ENCODE assay signal across 8 cellular contexts in genomic region chr2:97589598-97590510, GRCh38. TPM values are rescaled to one million over a fixed set of nuclear protein-coding genes. Genes with fewer than 3 reads are reported as not detected.
DNase-seq lines count a peak whose midpoint lies in the region; ATAC-seq and TF ChIP-seq lines count a peak whose summit lies in the region.
"Not testable (repeated sequence)": the region's sequence is repeated elsewhere in the genome, so short reads cannot be mapped to it uniquely, and the experiment has no call there.

Gene ANKRD36B (minus strand): TSS chr2:97589877. CDS start chr2:97589685, 192 bp downstream.

- H3K79me2 ChIP-seq in neural cell (replicated peaks; ENCODE audit: insufficient read depth, low read length), result not testable (repeated sequence)

- peak within 1 kb of the TSS; percentile 68 for H2AFZ ChIP-seq in neural cell (ENCODE audit: low read depth, low read length)

- not testable (repeated sequence) for H3K27me3 ChIP-seq in CD4-positive, alpha-beta memory T cell (ENCODE audit: insufficient read depth, low read length); ascending aorta; neural cell (ENCODE audit: insufficient read depth, low read depth, low read length)

- H3K27ac ChIP-seq in CD4-positive, alpha-beta memory T cell (ENCODE audit: low read depth, low read length), result peak within 1 kb of the TSS; percentile 75
- H3K27ac ChIP-seq in ascending aorta, result peak within 1 kb of the TSS; percentile 82 to 97
- H3K27ac ChIP-seq in neural cell (ENCODE audit: low read length), result peak within 1 kb of the TSS; percentile 92

- H3K4me3 ChIP-seq in CD4-positive, alpha-beta memory T cell (ENCODE audit: low read length in 2 of 2), result peak within 1 kb of the TSS; percentile 65 to 73
- peak within 1 kb of the TSS; percentile 71 to 93 for H3K4me3 ChIP-seq in ascending aorta
- peak within 1 kb of the TSS; percentile 70 for H3K4me3 ChIP-seq in neural cell (ENCODE audit: low read length)

- H3K36me3 ChIP-seq in CD4-positive, alpha-beta memory T cell (ENCODE audit: insufficient read depth, low read length); ascending aorta; neural cell (ENCODE audit: insufficient read depth, low read length): not testable (repeated sequence)

- TF ChIP-seq EP300 in neural cell (conservative IDR thresholded peaks at IDR 0.05; ENCODE audit: poor library complexity, severe bottlenecking), result not testable (repeated sequence)

- CTCF ChIA-PET in CD4-positive, alpha-beta memory T cell (lab: Charles Lee; ENCODE audit: partially characterized antibody), result interaction anchor here (0.9 to 4.6 kb wide), 16 partner anchors 55 to 161 kb away, joined by 3 to 157 read pairs (median 7); partner anchors contain the start of genes ACTR1B, COX5B and ZAP70

- not testable (repeated sequence) for H3K9me3 ChIP-seq in CD4-positive, alpha-beta memory T cell (ENCODE audit: control insufficient read depth in 1 of 2, low read length in 2 of 2); ascending aorta; neural cell (ENCODE audit: low read length)

- H3K27ac Mint-ChIP-seq in CD4-positive, alpha-beta memory T cell, result peak within 1 kb of the TSS; percentile 94 to 100 (median 99)
- H3K27ac Mint-ChIP-seq in T-helper 2 cell treated with Interferon-gamma antibody and Interleukin-4, amounts not matched to agents 5 μg/mL and 100 μg/mL, for 36 hours, result peak within 1 kb of the TSS; percentile 99
- peak within 1 kb of the TSS; percentile 99 for H3K27ac Mint-ChIP-seq in glutamatergic neuron (ENCODE audit: unreplicated experiment)

- not testable (repeated sequence) for H3K36me3 Mint-ChIP-seq in CD4-positive, alpha-beta memory T cell; T-helper 2 cell treated with Interferon-gamma antibody and Interleukin-4, amounts not matched to agents 5 μg/mL and 100 μg/mL, for 36 hours (ENCODE audit: low read depth); glutamatergic neuron (ENCODE audit: unreplicated experiment)

- H3K4me2 ChIP-seq in neural cell (ENCODE audit: low read length), result peak within 1 kb of the TSS; percentile 65

- not testable (repeated sequence) for H3K9me3 Mint-ChIP-seq in CD4-positive, alpha-beta memory T cell; T-helper 2 cell treated with Interferon-gamma antibody and Interleukin-4, amounts not matched to agents 5 μg/mL and 100 μg/mL, for 36 hours; glutamatergic neuron (ENCODE audit: unreplicated experiment)

- H3K9me2 ChIP-seq in neural cell (ENCODE audit: insufficient read depth, low read length), result not testable (repeated sequence)

- H3K9ac ChIP-seq in neural cell (ENCODE audit: low read length), result peak within 1 kb of the TSS; percentile 90

- not testable (repeated sequence) for H4K20me1 ChIP-seq in neural cell (ENCODE audit: insufficient read depth)

- H3K4me1 ChIP-seq in CD4-positive, alpha-beta memory T cell (ENCODE audit: insufficient read depth, low read length); ascending aorta: not testable (repeated sequence)

- peak in 1 of 3 experiments; percentile 8 for TF ChIP-seq CTCF in ascending aorta (IDR thresholded peaks at IDR 0.05)
- TF ChIP-seq CTCF in glutamatergic neuron (IDR thresholded peaks at IDR 0.05; ENCODE audit: partially characterized antibody, unreplicated experiment); neural cell (IDR thresholded peaks at IDR 0.05; ENCODE audit: poor library complexity, severe bottlenecking): not testable (repeated sequence)

- peak within 1 kb of the TSS; percentile 98 to 99 (median 99) for H3K4me3 Mint-ChIP-seq in CD4-positive, alpha-beta memory T cell
- H3K4me3 Mint-ChIP-seq in T-helper 2 cell treated with Interferon-gamma antibody and Interleukin-4, amounts not matched to agents 5 μg/mL and 100 μg/mL, for 36 hours, result peak within 1 kb of the TSS; percentile 99
- peak within 1 kb of the TSS; percentile 99 for H3K4me3 Mint-ChIP-seq in glutamatergic neuron (ENCODE audit: unreplicated experiment)

- ATAC-seq in GM21381 (IDR thresholded peaks at IDR 0.05; ENCODE audit: unreplicated experiment), result peak; percentile 63
- peak; percentile 36 for ATAC-seq in HG03469 (IDR thresholded peaks at IDR 0.05; ENCODE audit: unreplicated experiment)

- H3K4me1 Mint-ChIP-seq in CD4-positive, alpha-beta memory T cell, result peaks cover 0 to 12% (median 4%) of the 10 kb centered on the region in 4 donors
- not testable (repeated sequence) for H3K4me1 Mint-ChIP-seq in T-helper 2 cell treated with Interferon-gamma antibody and Interleukin-4, amounts not matched to agents 5 μg/mL and 100 μg/mL, for 36 hours (ENCODE audit: low read depth); glutamatergic neuron (ENCODE audit: low read depth, unreplicated experiment)

- DNase-seq in CD4-positive, alpha-beta memory T cell, result peak; percentile 62 to 86 (median 80)
- peak; percentile 85 for DNase-seq in T-helper 2 cell treated with Interferon-gamma antibody and Interleukin-4, amounts not matched to agents 5 μg/mL and 100 μg/mL, for 36 hours (ENCODE audit: low spot score)
- DNase-seq in ascending aorta (ENCODE audit: low spot score in 2 of 2), result peak; percentile 12 to 82
- DNase-seq in glutamatergic neuron, result peak; percentile 80
- DNase-seq in stimulated activated CD8-positive, alpha-beta memory T cell treated with anti-CD3 and anti-CD28 coated beads, Interleukin-4, amount 100 ng/mL, for 4 hours (ENCODE audit: low read depth in 2 of 2, low spot score in 1 of 2), result peak; percentile 13 to 24

- intact Hi-C loops in CD4-positive, alpha-beta memory T cell (cut with micrococcal nuclease), result loop anchor here (1.0 kb wide), 2 partner anchors 74 to 795 kb away; partner anchors contain the start of gene ACTR1B
- intact Hi-C loops in ascending aorta (cut with DNase I), result loop anchor here (1.0 to 2.0 kb wide), 2 partner anchors 55 to 107 kb away; no protein-coding TSS in a partner anchor

- not testable (repeated sequence) for H3K27me3 Mint-ChIP-seq in CD4-positive, alpha-beta memory T cell; T-helper 2 cell treated with Interferon-gamma antibody and Interleukin-4, amounts not matched to agents 5 μg/mL and 100 μg/mL, for 36 hours (ENCODE audit: low read depth); glutamatergic neuron (ENCODE audit: unreplicated experiment)

- TF ChIP-seq RAD21 in neural cell (conservative IDR thresholded peaks at IDR 0.05), result not testable (repeated sequence)

- H3F3A ChIP-seq in neural cell (ENCODE audit: insufficient read depth, low read length, poor library complexity, severe bottlenecking), result not testable (repeated sequence)

- POLR2A ChIA-PET in CD4-positive, alpha-beta memory T cell (lab: Charles Lee; ENCODE audit: partially characterized antibody), result interaction anchor here (1.0 to 2.9 kb wide), 8 partner anchors 56 to 128 kb away, joined by 4 to 61 read pairs (median 14); partner anchors contain the start of genes ACTR1B, COX5B and ZAP70

TF ChIP-seq in neural cell, 6 proteins besides CTCF, POLR2A, EP300 and RAD21:
- TF ChIP-seq POLR2AphosphoS5 (IDR thresholded peaks at IDR 0.05), result peak; percentile 27
TF ChIP-seq in neural cell: peak in this region for 1; not testable (repeated sequence) for 5.

RNA-seq across cellular contexts. Expression of gene ANKRD36B, which starts in this region (rescaled TPM):
- total RNA-seq in CD4-positive, alpha-beta memory T cell, result 10 to 100 TPM; 76.6 to 82.0 TPM
- 10 to 100 TPM in 1 of 2 donors, 1 to 10 TPM in 1; 6.4 to 32.0 TPM for polyA plus RNA-seq in CD4-positive, alpha-beta memory T cell
- total RNA-seq in ascending aorta, result 19.4 TPM
- 54.7 TPM for total RNA-seq in glutamatergic neuron (ENCODE audit: unreplicated experiment)
- 63.5 and 166 TPM in 2 replicates for polyA plus RNA-seq in neural cell
- polyA minus RNA-seq in neural cell, result 530 and 596 TPM in 2 replicates

Comparison
In these comparisons a context has a peak if more than half of its experiments do, and no peak if none do; other contexts are left out.
1. Peak in every context shown above with its lines: DNase-seq, ATAC-seq, H3K4me3 ChIP-seq and H3K27ac ChIP-seq.
2. DNase-seq: peak in every context shown above with its lines; median percentile 85 in T-helper 2 cell treated with Interferon-gamma antibody and Interleukin-4, amounts not matched to agents 5 μg/mL and 100 μg/mL, for 36 hours; 80 in CD4-positive, alpha-beta memory T cell; 80 in glutamatergic neuron; 47 in ascending aorta; 18 in stimulated activated CD8-positive, alpha-beta memory T cell treated with anti-CD3 and anti-CD28 coated beads, Interleukin-4, amount 100 ng/mL, for 4 hours.